In the genomic region with DNA sequence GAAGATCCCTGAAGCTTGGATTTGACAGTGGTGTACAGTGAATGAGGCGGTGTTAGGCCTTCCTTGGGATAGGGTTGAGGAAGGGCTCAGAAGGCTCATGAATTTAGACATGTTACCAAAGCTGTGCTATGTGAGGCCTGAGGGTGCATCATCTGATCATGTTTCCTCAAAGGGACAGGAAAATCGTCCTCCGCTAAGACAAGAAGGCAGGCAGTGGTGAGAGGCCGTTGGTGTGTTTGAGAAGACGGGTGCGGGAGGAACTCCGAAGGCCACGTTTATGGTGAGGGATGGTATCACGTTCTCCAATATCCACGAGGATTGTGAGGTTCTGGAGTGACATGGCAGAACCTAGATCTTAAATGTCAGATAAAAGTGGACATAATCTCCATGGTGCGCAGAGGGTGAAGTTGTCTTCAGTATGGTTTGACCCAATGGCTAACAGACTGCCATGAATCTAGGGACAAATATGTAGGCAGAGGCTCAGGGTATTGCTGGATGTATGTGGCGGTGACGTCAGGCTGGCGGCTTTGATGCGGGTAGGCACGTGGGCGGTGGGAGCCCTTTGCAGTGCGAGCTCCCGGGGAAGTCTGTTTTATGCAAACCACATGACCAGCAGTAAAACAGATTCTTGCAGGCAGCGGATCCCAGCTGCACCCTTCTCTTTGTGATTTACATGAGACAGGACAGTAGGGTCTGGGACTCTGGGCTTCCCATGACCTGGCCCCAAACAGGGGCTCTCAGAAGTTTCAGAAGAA, we compare ENCODE assay signal across 15 cellular contexts.
DNase-seq lines count a peak whose midpoint lies in the region; ATAC-seq and TF ChIP-seq lines count a peak whose summit lies in the region.
"Had no signal": no experiment of that assay in that cellular context is flagged by ENCODE, and none has a peak within 500 bp of the region (broad histone marks: within the 10 kb centered on the region; RNA-seq: fewer than 3 reads in every experiment).

No MANE protein-coding gene starts in this region.

- POLR2A ChIA-PET in CD4-positive, alpha-beta T cell (lab: Charles Lee) = no interaction called here

- no peak overlapping the region for H4K8ac ChIP-seq in trophoblast cell (ENCODE audit: low read depth, low read length)

- no peak overlapping the region for H3K23ac ChIP-seq in trophoblast cell (ENCODE audit: low read length)

- H3K27ac ChIP-seq in CD4-positive, alpha-beta T cell (ENCODE audit: low read depth, low read length) = no peak overlapping the region
- H3K27ac ChIP-seq in trophoblast cell (ENCODE audit: low read depth, low read length) = no peak overlapping the region
- H3K27ac ChIP-seq: hepatocyte, left ventricle myocardium inferior had no signal

- H2AFZ ChIP-seq in trophoblast cell (ENCODE audit: insufficient read depth, low read length, poor library complexity) = no peak overlapping the region
- H2AFZ ChIP-seq: hepatocyte had no signal

- H3K79me2 ChIP-seq in trophoblast cell (ENCODE audit: control insufficient read depth, insufficient read depth, low read length, poor library complexity) = no peaks in the 10 kb centered on the region
- H3K79me2 ChIP-seq: hepatocyte had no signal

- H4K12ac ChIP-seq in trophoblast cell (ENCODE audit: low read depth, low read length) = no peak overlapping the region

- no peak overlapping the region for H2BK120ac ChIP-seq in trophoblast cell (ENCODE audit: insufficient read depth, low read length, poor library complexity)

- in situ Hi-C loops in SK-MEL-5 (cut with HindIII; ENCODE audit: low pct_unique_long_range_greater_than_20kb, low sequenced_read_pairs) = no loop called here

- intact Hi-C loops in CD4-positive, alpha-beta T cell (cut with DNase I, micrococcal nuclease) = no loop called here

- H2BK5ac ChIP-seq in trophoblast cell (ENCODE audit: low read depth, low read length, poor library complexity) = no peak overlapping the region

- H3K27ac Mint-ChIP-seq in CD4-positive, alpha-beta T cell = no peak overlapping the region
- H3K27ac Mint-ChIP-seq: stimulated activated naive CD8-positive, alpha-beta T cell treated with anti-CD3 and anti-CD28 coated beads, Interleukin-15, Interleukin-2, amounts not matched to agents 100 ng/mL and 50 ng/mL, for 24 hours had no signal

- no peak overlapping the region for H3K9ac ChIP-seq in trophoblast cell (ENCODE audit: low read length)

- no peaks in the 10 kb centered on the region for H3K4me1 ChIP-seq in trophoblast cell (ENCODE audit: control insufficient read depth in 1 of 2, insufficient read depth in 2 of 2, low read length in 2 of 2)
- H3K4me1 ChIP-seq: left ventricle myocardium inferior had no signal

- peak in 1 of 10 experiments; percentile 26 for DNase-seq in CD4-positive, alpha-beta T cell
- DNase-seq in SK-MEL-5 (ENCODE audit: low read depth, low spot score) (peak; percentile 8), trophoblast cell (peak; percentile 77 to 89), SK-N-DZ (ENCODE audit: low spot score) (no peak), DMS53 (lab: John Stamatoyannopoulos, UW) (no peak)
- peak; percentile 64 to 71 for DNase-seq in activated T-cell treated with anti-CD3 and anti-CD28 coated beads, Interleukin-2, amount 50 U/mL, for 48 hours
- DNase-seq: AML-193; central memory CD4-positive, alpha-beta T cell; left ventricle myocardium inferior; NCI-H1105 treated with DMSO at 0.1 percent for 48 hours; NCI-H524 had no signal

- no peak overlapping the region for H2BK12ac ChIP-seq in trophoblast cell (ENCODE audit: low read length)

- H3K27me3 Mint-ChIP-seq in CD4-positive, alpha-beta T cell = peaks cover 29% of the 10 kb centered on the region

- no peak overlapping the region for H3K18ac ChIP-seq in trophoblast cell (ENCODE audit: low read length)

- CTCF ChIA-PET in CD4-positive, alpha-beta T cell (lab: Charles Lee) = no interaction called here

- H3K9me3 ChIP-seq in CD4-positive, alpha-beta T cell (ENCODE audit: control insufficient read depth, low read length) = no peaks in the 10 kb centered on the region
- H3K9me3 ChIP-seq in trophoblast cell (ENCODE audit: insufficient read depth, low read depth, low read length) = peaks cover 8% of the 10 kb centered on the region
- H3K9me3 ChIP-seq: left ventricle myocardium inferior had no signal

- H3K14ac ChIP-seq in trophoblast cell (ENCODE audit: low read length) = no peak overlapping the region

- H3K9me3 Mint-ChIP-seq in CD4-positive, alpha-beta T cell = no peaks in the 10 kb centered on the region

- H3K4me3 Mint-ChIP-seq in CD4-positive, alpha-beta T cell = no peak overlapping the region
- H3K4me3 Mint-ChIP-seq: stimulated activated naive CD8-positive, alpha-beta T cell treated with anti-CD3 and anti-CD28 coated beads, Interleukin-15, Interleukin-2, amounts not matched to agents 100 ng/mL and 50 ng/mL, for 24 hours had no signal

- H3K36me3 ChIP-seq in trophoblast cell (ENCODE audit: control insufficient read depth in 1 of 2, insufficient read depth in 2 of 2, low read length in 2 of 2) = no peaks in the 10 kb centered on the region
- H3K36me3 ChIP-seq: left ventricle myocardium inferior had no signal

- H2AK5ac ChIP-seq in trophoblast cell (ENCODE audit: low read length) = no peak overlapping the region

- no CpG with 5 or more reads among the region's 20 CpGs for WGBS in trophoblast cell (ENCODE audit: extremely low coverage, insufficient coverage, insufficient read length)

- no peak overlapping the region for H3K4me2 ChIP-seq in trophoblast cell (ENCODE audit: low read length)
- H3K4me2 ChIP-seq: hepatocyte had no signal

- H3K36me3 Mint-ChIP-seq in CD4-positive, alpha-beta T cell (ENCODE audit: low read depth) = no peaks in the 10 kb centered on the region

- peaks cover 25% of the 10 kb centered on the region for H3K27me3 ChIP-seq in CD4-positive, alpha-beta T cell (ENCODE audit: control insufficient read depth, insufficient read depth, low read length)
- H3K27me3 ChIP-seq in trophoblast cell (ENCODE audit: insufficient read depth, low read length) = no peaks in the 10 kb centered on the region
- H3K27me3 ChIP-seq: hepatocyte had no signal

- ATAC-seq in CD4-positive, alpha-beta T cell (ENCODE audit: poor library complexity) = peak; percentile 58
- ATAC-seq in GM21619 (IDR thresholded peaks at IDR 0.05; ENCODE audit: unreplicated experiment) (no peak), HG03457 (IDR thresholded peaks at IDR 0.05; ENCODE audit: unreplicated experiment) (no peak)

- peaks cover 19% of the 10 kb centered on the region for H3K4me1 Mint-ChIP-seq in CD4-positive, alpha-beta T cell (ENCODE audit: low read depth)

- H4K91ac ChIP-seq in trophoblast cell (ENCODE audit: low read depth, low read length) = no peak overlapping the region

- H3K4me3 ChIP-seq in trophoblast cell (ENCODE audit: low read depth, low read length) = no peak overlapping the region
- H3K4me3 ChIP-seq: hepatocyte, left ventricle myocardium inferior had no signal

- no peaks in the 10 kb centered on the region for H3K79me1 ChIP-seq in trophoblast cell (ENCODE audit: low read length)

- H3K4ac ChIP-seq in trophoblast cell (ENCODE audit: low read depth, low read length) = no peak overlapping the region

- TF ChIP-seq CTCF in CD4-positive, alpha-beta T cell (IDR thresholded peaks at IDR 0.05) = no peak

Comparison
In these comparisons a context has a peak if more than half of its experiments do, and no peak if none do; other contexts are left out.
1. DNase-seq: peak in SK-MEL-5 (single experiment), activated T-cell treated with anti-CD3 and anti-CD28 coated beads, Interleukin-2, amount 50 U/mL, for 48 hours (2 of 2) and trophoblast cell (2 of 2); none in SK-N-DZ (single experiment) and DMS53 (single experiment).